24 cellular contexts compared by ENCODE assay signal in genomic region chr12:5685935-5686334, GRCh38.
"Had no signal": no experiment of that assay in that cellular context is flagged by ENCODE, and none has a peak within 500 bp of the region (broad histone marks: within the 10 kb centered on the region; RNA-seq: fewer than 3 reads in every experiment).

No MANE protein-coding gene starts in this region.

- H3K4me3 ChIP-seq: left ventricle myocardium inferior, lung, neural progenitor cell, psoas muscle, right lobe of liver, smooth muscle cell, tibial nerve, uterus had no signal

- ATAC-seq: natural killer cell; psoas muscle; right lobe of liver; stimulated activated memory B cell treated with anti-CD40 and anti-IgM and Interleukin-4, amounts not matched to agents 10 μg/mL and 1 μg/mL and 100 μg/mL, for 72 hours; stimulated activated naive CD8-positive, alpha-beta T cell treated with anti-CD3 and anti-CD28 coated beads, Interleukin-15, amount 100 ng/mL, for 72 hours had no signal

- DNase-seq: islet precursor cell; left ventricle myocardium inferior; mesendoderm; naive B cell; natural killer cell; nephron progenitor cell; occipital lobe; psoas muscle; right lobe of liver; stimulated activated CD4-positive, alpha-beta T cell treated with anti-CD3 and anti-CD28 coated beads, Interleukin-1b, Interleukin-23, amount 100 ng/mL, for 48 hours; stimulated activated CD4-positive, alpha-beta T cell treated with anti-CD3 and anti-CD28 coated beads, Interleukin-2, amount 100 ng/mL, for 48 hours; stimulated activated CD4-positive, alpha-beta T cell treated with anti-CD3 and anti-CD28 coated beads, Interleukin-4, amount 100 ng/mL, for 4 hours; stimulated activated CD8-positive, alpha-beta memory T cell treated with anti-CD3 and anti-CD28 coated beads, Interleukin-4, amount 100 ng/mL, for 48 hours; stimulated activated naive CD4-positive, alpha-beta T cell treated with Interleukin-2 at 50 U/mL for 16 hours; stimulated activated naive CD8-positive, alpha-beta T cell treated with anti-CD3 and anti-CD28 coated beads, Interleukin-15, amount 100 ng/mL, for 72 hours; substantia nigra; uterus had no signal

- H3K27ac ChIP-seq: left ventricle myocardium inferior, neural progenitor cell, neutrophil, parathyroid adenoma, psoas muscle, right lobe of liver, tibial nerve, uterus had no signal

- H3K27me3 ChIP-seq: neural progenitor cell, neutrophil, right lobe of liver, tibial nerve, uterus had no signal
